In the genomic region with DNA sequence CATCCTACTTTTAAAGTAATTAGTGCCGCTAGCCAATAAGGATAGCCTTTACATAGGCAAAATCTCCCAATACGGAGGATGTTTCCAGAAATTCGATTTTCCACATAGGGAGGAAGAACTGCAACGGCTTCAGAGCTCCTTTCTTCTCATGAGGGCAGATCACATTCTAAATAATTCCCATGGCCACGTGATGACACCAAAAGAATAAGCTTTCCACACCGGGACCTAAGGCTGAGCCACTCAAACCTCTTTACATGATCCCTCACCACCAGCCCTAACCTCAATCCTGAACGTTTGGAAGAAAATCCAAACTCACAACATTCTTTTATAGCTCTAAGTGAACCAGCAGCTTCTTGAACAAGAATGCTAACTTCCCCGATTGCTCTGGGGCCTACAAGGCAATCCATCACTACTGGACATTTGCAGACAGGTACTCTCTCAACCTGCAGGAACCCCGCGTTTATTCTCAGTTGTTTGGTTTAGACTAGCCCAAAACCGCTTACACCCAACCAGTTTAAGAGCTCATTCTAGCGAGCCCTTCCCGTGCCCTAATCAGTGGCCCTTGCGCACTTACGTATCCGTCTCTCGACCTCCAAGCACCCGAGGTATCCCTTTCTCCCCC, we compare ENCODE assay signal across 7 cellular contexts. TPM values are rescaled to one million over a fixed set of nuclear protein-coding genes. Genes with fewer than 3 reads are reported as not detected.
DNase-seq lines count a peak whose midpoint lies in the region; FAIRE-seq and TF ChIP-seq lines count a peak whose summit lies in the region.

No MANE protein-coding gene starts in this region.

- H3K27me3 ChIP-seq in GM06990 (replicated peaks; ENCODE audit: control insufficient read depth, insufficient read depth, low read length): no peaks in the 10 kb centered on the region
- no peaks in the 10 kb centered on the region for H3K27me3 ChIP-seq in Loucy (ENCODE audit: insufficient read depth, low read length, poor library complexity, severe bottlenecking)

- H3K36me3 ChIP-seq in GM06990 (ENCODE audit: control insufficient read depth, insufficient read depth, low read length) (no peaks in the 10 kb centered on the region), Loucy (ENCODE audit: insufficient read depth, low read length) (no peaks in the 10 kb centered on the region), kidney (ENCODE audit: control insufficient read depth in 1 of 2, insufficient read depth in 2 of 2, low read length in 2 of 2) (no peaks in the 10 kb centered on the region)

- peak overlapping the region; percentile 78 for H3K4me3 ChIP-seq in GM06990 (replicated peaks; ENCODE audit: low read depth, low read length)
- H3K4me3 ChIP-seq in Loucy (ENCODE audit: low read length, poor library complexity, severe bottlenecking): peak overlapping the region; percentile 96
- H3K4me3 ChIP-seq in kidney (ENCODE audit: low read length in 2 of 2): peak overlapping the region; percentile 82 to 89

- no peaks in the 10 kb centered on the region for H3F3A ChIP-seq in Loucy (ENCODE audit: low read depth)

- peak overlapping the region; percentile 97 for H2AFZ ChIP-seq in Loucy (ENCODE audit: low read length)

- peak overlapping the region; percentile 90 for H3K4me2 ChIP-seq in Loucy (ENCODE audit: low read depth, low read length, poor library complexity, severe bottlenecking)

- no peaks in the 10 kb centered on the region for H4K20me1 ChIP-seq in Loucy (ENCODE audit: insufficient read depth, low read length, poor library complexity, severe bottlenecking)

- H3K79me2 ChIP-seq in Loucy (ENCODE audit: insufficient read depth, low read length): peaks cover 14% of the 10 kb centered on the region

- H3K9me3 ChIP-seq in Loucy (ENCODE audit: insufficient read depth, low read depth, low read length) (no peaks in the 10 kb centered on the region), kidney (ENCODE audit: control insufficient read depth in 1 of 2, low read length in 2 of 2) (no peaks in the 10 kb centered on the region)

- TF ChIP-seq CTCF in GM06990 (IDR thresholded peaks at IDR 0.05; ENCODE audit: insufficient read depth, low read length, poor library complexity, severe bottlenecking): no peak
- no peak for TF ChIP-seq CTCF in Loucy (conservative IDR thresholded peaks at IDR 0.05; ENCODE audit: low read length)
- TF ChIP-seq CTCF in kidney (IDR thresholded peaks at IDR 0.05; ENCODE audit: borderline replicate concordance, extremely low read depth, insufficient read depth): no peak

- DNase-seq in GM06990 (ENCODE audit: extremely low read depth, insufficient read length) (no peak), amniotic epithelial cell (ENCODE audit: low read depth) (peak; percentile 26), kidney (no peak), substantia nigra (lab: John Stamatoyannopoulos, UW) (no peak), NCI-H2196 (lab: John Stamatoyannopoulos, UW; ENCODE audit: unreplicated experiment) (no peak), COR-L47 (lab: John Stamatoyannopoulos, UW) (no peak)

- no peaks in the 10 kb centered on the region for H3K9me2 ChIP-seq in Loucy (replicated peaks; ENCODE audit: low read depth, low read length)

- H3K27ac ChIP-seq in kidney (ENCODE audit: low read depth in 2 of 2, low read length in 2 of 2) (peak overlapping the region; percentile 41 to 68), substantia nigra (ENCODE audit: low read depth, low read length, poor library complexity, severe bottlenecking) (peak overlapping the region; percentile 76)

- peak overlapping the region; percentile 82 for H3K9ac ChIP-seq in Loucy (ENCODE audit: low read depth, low read length, poor library complexity, severe bottlenecking)
- H3K9ac ChIP-seq in kidney (ENCODE audit: low read length in 2 of 2): peak overlapping the region; percentile 67 to 68

- H3K4me1 ChIP-seq in Loucy (ENCODE audit: insufficient read depth, low read length, poor library complexity, severe bottlenecking) (peaks cover 44% of the 10 kb centered on the region), kidney (ENCODE audit: control insufficient read depth in 1 of 2, insufficient read depth in 1 of 2, low read depth in 1 of 2, low read length in 2 of 2) (peaks cover 4 to 13% of the 10 kb centered on the region in 2 donors)

- intact Hi-C loops in kidney (cut with DNase I): no loop called here

- FAIRE-seq in kidney (lab: Jason Lieb, UNC): no peak

RNA-seq across cellular contexts. Expression of gene CAPRIN2, which starts 0.9 kb away (rescaled TPM):
- 21.5 TPM for total RNA-seq in kidney
- 15.6 TPM for polyA plus RNA-seq in kidney (ENCODE audit: insufficient read depth, low read depth, low replicate concordance)

RNA-seq across cellular contexts. Expression of gene IPO8, which starts 58.2 kb away (rescaled TPM):
- total RNA-seq in kidney: 63.3 TPM
- polyA plus RNA-seq in kidney (ENCODE audit: insufficient read depth, low read depth, low replicate concordance): 19.5 TPM
